ENCODE assay signal across 2 cellular contexts in the genomic region with DNA sequence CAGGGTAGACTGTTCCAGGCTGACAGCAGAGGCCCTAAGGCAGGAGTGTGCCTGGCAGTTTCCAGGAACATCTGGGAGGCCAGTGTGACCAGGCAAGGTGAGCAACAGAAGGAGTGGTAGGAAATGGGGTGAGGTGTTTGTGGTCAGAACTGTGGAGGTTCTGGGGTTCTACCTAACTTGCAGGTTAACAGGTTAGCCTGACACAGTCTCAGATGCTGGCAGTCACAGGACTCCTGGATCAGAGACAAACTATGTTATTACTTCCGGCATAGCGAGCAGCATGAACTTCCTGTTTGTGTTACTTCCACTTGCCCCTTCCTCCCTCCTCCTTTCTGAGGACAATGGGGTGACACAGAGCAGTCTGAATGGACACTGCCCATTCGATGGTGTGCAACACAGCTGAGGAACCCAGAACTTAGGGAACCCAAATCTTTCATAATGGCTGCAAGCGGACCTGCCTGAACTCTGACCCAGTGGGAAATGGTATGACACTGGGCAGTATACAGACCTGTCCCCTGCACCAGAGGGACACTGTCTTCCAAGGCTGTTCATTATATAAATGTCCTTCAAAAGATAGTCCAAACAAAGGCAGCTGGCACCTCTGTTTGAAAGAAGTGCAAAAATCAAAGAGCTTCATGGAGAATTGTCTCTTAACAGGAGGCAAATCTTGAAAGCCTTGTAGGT.
A peak's percentile ranks its signal among the peaks of the same experiment; 100 is the strongest.
TF ChIP-seq lines count a peak whose summit lies in the region.

No MANE protein-coding gene starts in this region.

TF ChIP-seq in GM12891, 5 proteins besides CTCF, POLR2A, EP300 and RAD21:
- TF ChIP-seq POLR2AphosphoS5 (IDR thresholded peaks at IDR 0.05; ENCODE audit: low read depth, low read length) (no peak), SPI1 (IDR thresholded peaks at IDR 0.05; ENCODE audit: low read depth, low read length) (no peak), PAX5 (IDR thresholded peaks at IDR 0.05; ENCODE audit: insufficient read depth, low read length, severe bottlenecking) (no peak), TAF1 (IDR thresholded peaks at IDR 0.05; ENCODE audit: low read depth, low read length) (no peak), POU2F2 (IDR thresholded peaks at IDR 0.05; ENCODE audit: low read depth, low read length) (no peak)

TF ChIP-seq in K562, 482 proteins besides CTCF, POLR2A, EP300 and RAD21 (continues in another document):
- TF ChIP-seq BRD4 (IDR thresholded peaks at IDR 0.05) (no peak), SPI1 (IDR thresholded peaks at IDR 0.05; ENCODE audit: borderline replicate concordance, low read depth, low read length) (peak; percentile 42; the same call in 1 of the 2 replicates), YY1 (IDR thresholded peaks at IDR 0.05; ENCODE audit: borderline replicate concordance in 1 of 3, control insufficient read depth in 1 of 3, extremely low read depth in 1 of 3, insufficient read depth in 3 of 3, insufficient read length in 1 of 3, insufficient replicate concordance in 2 of 3, low read depth in 1 of 3, low read length in 2 of 3) (peak in 1 of 3 experiments; percentile 37), CXXC5 (CRISPR knock-in tag; IDR thresholded peaks at IDR 0.05) (0 out of 2 replicates have a peak, but pooled peaks have one; percentile 30), ZNF766 (CRISPR knock-in tag; conservative IDR thresholded peaks at IDR 0.05) (peak; percentile 53), NR4A1 (CRISPR knock-in tag; IDR thresholded peaks at IDR 0.05) (no peak), NR4A1 (tag; IDR thresholded peaks at IDR 0.05) (no peak), SRSF7 (optimal IDR thresholded peaks at IDR 0.05; ENCODE audit: low read depth, low read length) (no peak), SMARCB1 (IDR thresholded peaks at IDR 0.05; ENCODE audit: insufficient read length, low read depth) (no peak), CBX1 (IDR thresholded peaks at IDR 0.05; ENCODE audit: low read depth) (0 out of 2 replicates have a peak, but pooled peaks have one; percentile 51), ELF1 (tag; IDR thresholded peaks at IDR 0.05) (peak; percentile 56; the same call in 1 of the 2 replicates), KLF10 (CRISPR knock-in tag; IDR thresholded peaks at IDR 0.05) (no peak), CBFA2T2 (conservative IDR thresholded peaks at IDR 0.05) (no peak), NR2C2 (CRISPR knock-in tag; IDR thresholded peaks at IDR 0.05) (peak; percentile 68; the same call in 1 of the 2 replicates), NR2C2 (tag; IDR thresholded peaks at IDR 0.05) (peak; percentile 88), CTBP1 (IDR thresholded peaks at IDR 0.05; ENCODE audit: borderline replicate concordance) (0 out of 2 replicates have a peak, but pooled peaks have one; percentile 9), ZNF431 (CRISPR knock-in tag; IDR thresholded peaks at IDR 0.05) (no peak), FOXM1 (IDR thresholded peaks at IDR 0.05; ENCODE audit: low read depth) (no peak), FOXM1 (CRISPR knock-in tag; IDR thresholded peaks at IDR 0.05; ENCODE audit: low read depth) (no peak), BCOR (IDR thresholded peaks at IDR 0.05) (peak; percentile 32; the same call in 1 of the 2 replicates), ZNF75A (CRISPR knock-in tag; IDR thresholded peaks at IDR 0.05) (no peak), ETV6 (IDR thresholded peaks at IDR 0.05; ENCODE audit: borderline replicate concordance in 1 of 2, low read depth in 2 of 2, low read length in 1 of 2) (peak; percentile 54 to 70; a peak in 2 of 4 replicates), ETV6 (CRISPR knock-in tag; IDR thresholded peaks at IDR 0.05; ENCODE audit: borderline replicate concordance) (no peak), TAF7 (tag; IDR thresholded peaks at IDR 0.05) (no peak), FOSL1 (tag; conservative IDR thresholded peaks at IDR 0.05) (peak; percentile 22; the same call in 1 of the 2 replicates), DMBX1 (CRISPR knock-in tag; IDR thresholded peaks at IDR 0.05; ENCODE audit: borderline replicate concordance) (peak; percentile 52; the same call in 1 of the 2 replicates), GABPB1 (CRISPR knock-in tag; IDR thresholded peaks at IDR 0.05) (peak; percentile 73), PHF20 (IDR thresholded peaks at IDR 0.05; ENCODE audit: partially characterized antibody) (peak; percentile 33), NR2C1 (IDR thresholded peaks at IDR 0.05) (peak; percentile 83), NR2C1 (tag; IDR thresholded peaks at IDR 0.05) (peak; percentile 91), ATF1 (CRISPR knock-in tag; IDR thresholded peaks at IDR 0.05) (no peak), ATF1 (tag; IDR thresholded peaks at IDR 0.05) (no peak), BACH1 (tag; IDR thresholded peaks at IDR 0.05) (peak; percentile 51; the same call in 1 of the 2 replicates), NFIX (CRISPR knock-in tag; IDR thresholded peaks at IDR 0.05; ENCODE audit: low read depth) (no peak), ETV1 (tag; conservative IDR thresholded peaks at IDR 0.05; ENCODE audit: low read depth) (peak; percentile 66), NRF1 (conservative IDR thresholded peaks at IDR 0.05 in 1 of 2, IDR thresholded peaks at IDR 0.05 in 1 of 2) (no peak)
- TF ChIP-seq, protein P1, sequence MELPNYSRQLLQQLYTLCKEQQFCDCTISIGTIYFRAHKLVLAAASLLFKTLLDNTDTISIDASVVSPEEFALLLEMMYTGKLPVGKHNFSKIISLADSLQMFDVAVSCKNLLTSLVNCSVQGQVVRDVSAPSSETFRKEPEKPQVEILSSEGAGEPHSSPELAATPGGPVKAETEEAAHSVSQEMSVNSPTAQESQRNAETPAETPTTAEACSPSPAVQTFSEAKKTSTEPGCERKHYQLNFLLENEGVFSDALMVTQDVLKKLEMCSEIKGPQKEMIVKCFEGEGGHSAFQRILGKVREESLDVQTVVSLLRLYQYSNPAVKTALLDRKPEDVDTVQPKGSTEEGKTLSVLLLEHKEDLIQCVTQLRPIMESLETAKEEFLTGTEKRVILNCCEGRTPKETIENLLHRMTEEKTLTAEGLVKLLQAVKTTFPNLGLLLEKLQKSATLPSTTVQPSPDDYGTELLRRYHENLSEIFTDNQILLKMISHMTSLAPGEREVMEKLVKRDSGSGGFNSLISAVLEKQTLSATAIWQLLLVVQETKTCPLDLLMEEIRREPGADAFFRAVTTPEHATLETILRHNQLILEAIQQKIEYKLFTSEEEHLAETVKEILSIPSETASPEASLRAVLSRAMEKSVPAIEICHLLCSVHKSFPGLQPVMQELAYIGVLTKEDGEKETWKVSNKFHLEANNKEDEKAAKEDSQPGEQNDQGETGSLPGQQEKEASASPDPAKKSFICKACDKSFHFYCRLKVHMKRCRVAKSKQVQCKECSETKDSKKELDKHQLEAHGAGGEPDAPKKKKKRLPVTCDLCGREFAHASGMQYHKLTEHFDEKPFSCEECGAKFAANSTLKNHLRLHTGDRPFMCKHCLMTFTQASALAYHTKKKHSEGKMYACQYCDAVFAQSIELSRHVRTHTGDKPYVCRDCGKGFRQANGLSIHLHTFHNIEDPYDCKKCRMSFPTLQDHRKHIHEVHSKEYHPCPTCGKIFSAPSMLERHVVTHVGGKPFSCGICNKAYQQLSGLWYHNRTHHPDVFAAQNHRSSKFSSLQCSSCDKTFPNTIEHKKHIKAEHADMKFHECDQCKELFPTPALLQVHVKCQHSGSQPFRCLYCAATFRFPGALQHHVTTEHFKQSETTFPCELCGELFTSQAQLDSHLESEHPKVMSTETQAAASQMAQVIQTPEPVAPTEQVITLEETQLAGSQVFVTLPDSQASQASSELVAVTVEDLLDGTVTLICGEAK (IDR thresholded peaks at IDR 0.05): peak; percentile 78
- TF ChIP-seq, protein P1 (CRISPR knock-in tag; IDR thresholded peaks at IDR 0.05): no peak
- TF ChIP-seq, protein P2, sequence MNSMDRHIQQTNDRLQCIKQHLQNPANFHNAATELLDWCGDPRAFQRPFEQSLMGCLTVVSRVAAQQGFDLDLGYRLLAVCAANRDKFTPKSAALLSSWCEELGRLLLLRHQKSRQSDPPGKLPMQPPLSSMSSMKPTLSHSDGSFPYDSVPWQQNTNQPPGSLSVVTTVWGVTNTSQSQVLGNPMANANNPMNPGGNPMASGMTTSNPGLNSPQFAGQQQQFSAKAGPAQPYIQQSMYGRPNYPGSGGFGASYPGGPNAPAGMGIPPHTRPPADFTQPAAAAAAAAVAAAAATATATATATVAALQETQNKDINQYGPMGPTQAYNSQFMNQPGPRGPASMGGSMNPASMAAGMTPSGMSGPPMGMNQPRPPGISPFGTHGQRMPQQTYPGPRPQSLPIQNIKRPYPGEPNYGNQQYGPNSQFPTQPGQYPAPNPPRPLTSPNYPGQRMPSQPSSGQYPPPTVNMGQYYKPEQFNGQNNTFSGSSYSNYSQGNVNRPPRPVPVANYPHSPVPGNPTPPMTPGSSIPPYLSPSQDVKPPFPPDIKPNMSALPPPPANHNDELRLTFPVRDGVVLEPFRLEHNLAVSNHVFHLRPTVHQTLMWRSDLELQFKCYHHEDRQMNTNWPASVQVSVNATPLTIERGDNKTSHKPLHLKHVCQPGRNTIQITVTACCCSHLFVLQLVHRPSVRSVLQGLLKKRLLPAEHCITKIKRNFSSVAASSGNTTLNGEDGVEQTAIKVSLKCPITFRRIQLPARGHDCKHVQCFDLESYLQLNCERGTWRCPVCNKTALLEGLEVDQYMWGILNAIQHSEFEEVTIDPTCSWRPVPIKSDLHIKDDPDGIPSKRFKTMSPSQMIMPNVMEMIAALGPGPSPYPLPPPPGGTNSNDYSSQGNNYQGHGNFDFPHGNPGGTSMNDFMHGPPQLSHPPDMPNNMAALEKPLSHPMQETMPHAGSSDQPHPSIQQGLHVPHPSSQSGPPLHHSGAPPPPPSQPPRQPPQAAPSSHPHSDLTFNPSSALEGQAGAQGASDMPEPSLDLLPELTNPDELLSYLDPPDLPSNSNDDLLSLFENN (IDR thresholded peaks at IDR 0.05; ENCODE audit: low read depth in 2 of 2, low read length in 2 of 2): no peak
- TF ChIP-seq, protein P3, sequence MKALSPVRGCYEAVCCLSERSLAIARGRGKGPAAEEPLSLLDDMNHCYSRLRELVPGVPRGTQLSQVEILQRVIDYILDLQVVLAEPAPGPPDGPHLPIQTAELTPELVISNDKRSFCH (CRISPR knock-in tag; IDR thresholded peaks at IDR 0.05): no peak
- TF ChIP-seq, protein P3 (tag; IDR thresholded peaks at IDR 0.05): 0 out of 2 replicates have a peak, but pooled peaks have one; percentile 27
- TF ChIP-seq, protein P4, sequence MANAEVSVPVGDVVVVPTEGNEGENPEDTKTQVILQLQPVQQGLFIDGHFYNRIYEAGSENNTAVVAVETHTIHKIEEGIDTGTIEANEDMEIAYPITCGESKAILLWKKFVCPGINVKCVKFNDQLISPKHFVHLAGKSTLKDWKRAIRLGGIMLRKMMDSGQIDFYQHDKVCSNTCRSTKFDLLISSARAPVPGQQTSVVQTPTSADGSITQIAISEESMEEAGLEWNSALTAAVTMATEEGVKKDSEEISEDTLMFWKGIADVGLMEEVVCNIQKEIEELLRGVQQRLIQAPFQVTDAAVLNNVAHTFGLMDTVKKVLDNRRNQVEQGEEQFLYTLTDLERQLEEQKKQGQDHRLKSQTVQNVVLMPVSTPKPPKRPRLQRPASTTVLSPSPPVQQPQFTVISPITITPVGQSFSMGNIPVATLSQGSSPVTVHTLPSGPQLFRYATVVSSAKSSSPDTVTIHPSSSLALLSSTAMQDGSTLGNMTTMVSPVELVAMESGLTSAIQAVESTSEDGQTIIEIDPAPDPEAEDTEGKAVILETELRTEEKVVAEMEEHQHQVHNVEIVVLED (CRISPR knock-in tag; IDR thresholded peaks at IDR 0.05): no peak
- TF ChIP-seq, protein P5, sequence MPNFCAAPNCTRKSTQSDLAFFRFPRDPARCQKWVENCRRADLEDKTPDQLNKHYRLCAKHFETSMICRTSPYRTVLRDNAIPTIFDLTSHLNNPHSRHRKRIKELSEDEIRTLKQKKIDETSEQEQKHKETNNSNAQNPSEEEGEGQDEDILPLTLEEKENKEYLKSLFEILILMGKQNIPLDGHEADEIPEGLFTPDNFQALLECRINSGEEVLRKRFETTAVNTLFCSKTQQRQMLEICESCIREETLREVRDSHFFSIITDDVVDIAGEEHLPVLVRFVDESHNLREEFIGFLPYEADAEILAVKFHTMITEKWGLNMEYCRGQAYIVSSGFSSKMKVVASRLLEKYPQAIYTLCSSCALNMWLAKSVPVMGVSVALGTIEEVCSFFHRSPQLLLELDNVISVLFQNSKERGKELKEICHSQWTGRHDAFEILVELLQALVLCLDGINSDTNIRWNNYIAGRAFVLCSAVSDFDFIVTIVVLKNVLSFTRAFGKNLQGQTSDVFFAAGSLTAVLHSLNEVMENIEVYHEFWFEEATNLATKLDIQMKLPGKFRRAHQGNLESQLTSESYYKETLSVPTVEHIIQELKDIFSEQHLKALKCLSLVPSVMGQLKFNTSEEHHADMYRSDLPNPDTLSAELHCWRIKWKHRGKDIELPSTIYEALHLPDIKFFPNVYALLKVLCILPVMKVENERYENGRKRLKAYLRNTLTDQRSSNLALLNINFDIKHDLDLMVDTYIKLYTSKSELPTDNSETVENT (CRISPR knock-in tag; IDR thresholded peaks at IDR 0.05): no peak
- TF ChIP-seq, protein P6, sequence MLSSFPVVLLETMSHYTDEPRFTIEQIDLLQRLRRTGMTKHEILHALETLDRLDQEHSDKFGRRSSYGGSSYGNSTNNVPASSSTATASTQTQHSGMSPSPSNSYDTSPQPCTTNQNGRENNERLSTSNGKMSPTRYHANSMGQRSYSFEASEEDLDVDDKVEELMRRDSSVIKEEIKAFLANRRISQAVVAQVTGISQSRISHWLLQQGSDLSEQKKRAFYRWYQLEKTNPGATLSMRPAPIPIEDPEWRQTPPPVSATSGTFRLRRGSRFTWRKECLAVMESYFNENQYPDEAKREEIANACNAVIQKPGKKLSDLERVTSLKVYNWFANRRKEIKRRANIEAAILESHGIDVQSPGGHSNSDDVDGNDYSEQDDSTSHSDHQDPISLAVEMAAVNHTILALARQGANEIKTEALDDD (IDR thresholded peaks at IDR 0.05): peak; percentile 50; the same call in 1 of the 2 replicates
